Comparison of ENCODE assay signal across 8 cellular contexts in the genomic region with DNA sequence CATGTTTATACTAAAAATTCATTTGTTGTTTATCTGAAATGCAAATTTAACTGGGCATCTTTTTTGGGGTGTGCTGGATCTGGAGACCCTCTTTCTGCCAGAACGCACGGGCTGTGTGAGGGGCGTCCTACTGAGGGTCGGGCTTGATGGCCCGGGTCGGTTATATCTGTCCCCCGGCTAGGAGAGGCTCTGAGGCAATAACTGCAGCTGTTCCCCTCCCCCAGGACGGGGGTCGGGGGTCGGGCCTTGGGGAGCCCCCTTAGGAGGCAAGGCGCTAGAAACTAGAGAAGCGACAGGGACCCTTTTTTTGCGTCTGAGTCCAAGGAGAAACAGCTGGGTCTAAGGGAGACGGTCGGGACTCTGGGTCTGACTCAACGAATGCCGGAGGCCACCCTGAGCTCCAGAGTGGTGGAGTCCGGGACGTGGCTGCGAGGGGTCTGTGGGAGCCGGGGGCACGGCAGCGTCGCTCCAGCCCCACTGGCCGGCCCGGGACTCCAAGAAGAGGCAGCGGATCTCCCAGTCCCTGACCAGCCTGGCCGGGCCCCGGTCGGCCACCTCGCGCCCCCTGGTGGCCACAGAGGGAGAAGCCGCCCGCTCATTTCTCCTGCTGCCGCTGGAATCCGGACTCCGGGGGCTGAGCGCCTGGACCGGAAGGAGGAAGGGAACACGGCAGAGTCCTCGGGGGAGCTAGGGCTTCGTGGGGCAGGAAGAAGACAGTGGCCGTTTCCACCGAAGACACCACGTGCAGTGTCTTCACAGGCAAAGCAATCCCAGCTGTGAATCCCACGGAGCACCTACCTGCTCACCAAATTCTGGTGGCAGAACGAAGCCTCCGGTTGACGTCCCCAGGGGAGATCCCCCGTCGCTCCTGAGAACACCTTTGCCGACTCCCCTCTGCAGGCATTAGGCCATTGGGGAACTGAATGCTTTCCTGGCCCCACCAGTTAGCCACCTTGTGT. TPM values are rescaled to one million over a fixed set of nuclear protein-coding genes. Genes with fewer than 3 reads are reported as not detected.
A peak's percentile ranks its signal among the peaks of the same experiment; 100 is the strongest.
DNase-seq lines count a peak whose midpoint lies in the region; ATAC-seq and TF ChIP-seq lines count a peak whose summit lies in the region.

No MANE protein-coding gene starts in this region.

- H3K27me3 ChIP-seq in AG04450 (ENCODE audit: control insufficient read depth, insufficient read depth, low read length) (peaks cover 8% of the 10 kb centered on the region), OCI-LY1 (ENCODE audit: insufficient read depth, low read length) (no peaks in the 10 kb centered on the region), mucosa of rectum (ENCODE audit: control insufficient read depth in 2 of 2, insufficient read depth in 2 of 2, low read length in 2 of 2) (peaks cover 0 to 2% of the 10 kb centered on the region in 2 donors)

- H3K4me2 ChIP-seq in OCI-LY1 (ENCODE audit: low read length): peak overlapping the region; percentile 77

- H3K27ac ChIP-seq in AG04450 (ENCODE audit: low read depth, low read length) (no peak overlapping the region), OCI-LY1 (ENCODE audit: low read depth, low read length, poor library complexity, severe bottlenecking) (no peak overlapping the region), mucosa of rectum (ENCODE audit: low read depth in 2 of 2, low read length in 2 of 2) (no peak overlapping the region)

- no peaks in the 10 kb centered on the region for H3F3A ChIP-seq in OCI-LY1 (ENCODE audit: insufficient read depth, low read length)

- H3K4me3 ChIP-seq in AG04450 (ENCODE audit: low read depth, low read length) (peak overlapping the region; percentile 68), OCI-LY1 (ENCODE audit: low read depth, low read length, poor library complexity, severe bottlenecking) (peak overlapping the region; percentile 57), epithelial cell of proximal tubule (ENCODE audit: low read depth, low read length) (peak overlapping the region; percentile 63), mucosa of rectum (ENCODE audit: low read length in 2 of 2) (peak overlapping the region; percentile 80 to 84)

- H3K36me3 ChIP-seq in OCI-LY1 (ENCODE audit: insufficient read depth, low read length) (no peaks in the 10 kb centered on the region), mucosa of rectum (ENCODE audit: control insufficient read depth in 2 of 2, insufficient read depth in 2 of 2, low read length in 2 of 2) (no peaks in the 10 kb centered on the region)

- H3K4me1 ChIP-seq in OCI-LY1 (ENCODE audit: insufficient read depth, low read length, severe bottlenecking) (peaks cover 11% of the 10 kb centered on the region), mucosa of rectum (ENCODE audit: control insufficient read depth in 2 of 2, insufficient read depth in 2 of 2, low read length in 2 of 2) (peaks cover 8% of the 10 kb centered on the region in 2 donors)

- CTCF ChIA-PET in AG04450 (lab: Charles Lee): interaction anchor here (0.6 to 3.6 kb wide), 73 partner anchors 8 to 1519 kb away, joined by 3 to 80 read pairs (median 4); partner anchors contain the start of gene PDSS2

- H3K79me2 ChIP-seq in OCI-LY1 (ENCODE audit: insufficient read depth, low read length): no peaks in the 10 kb centered on the region

- H3K9me3 ChIP-seq in AG04450 (ENCODE audit: control insufficient read depth, insufficient read depth, low read length) (no peaks in the 10 kb centered on the region; the same call in 1 of the 2 replicates), OCI-LY1 (ENCODE audit: low read length) (no peaks in the 10 kb centered on the region), mucosa of rectum (ENCODE audit: control insufficient read depth in 2 of 2, low read length in 2 of 2) (no peaks in the 10 kb centered on the region)

- POLR2A ChIA-PET in AG04450 (lab: Yijun Ruan, JAX): interaction anchor here (0.6 kb wide), 1 partner anchor 262 kb away, joined by 3 read pairs; no protein-coding TSS in a partner anchor

- peak; percentile 91 for TF ChIP-seq CTCF in AG04450 (IDR thresholded peaks at IDR 0.05; ENCODE audit: low read depth, low read length)
- peak; percentile 97 for TF ChIP-seq CTCF in OCI-LY1 (IDR thresholded peaks at IDR 0.05; ENCODE audit: low read length)
- TF ChIP-seq CTCF in epithelial cell of proximal tubule (conservative IDR thresholded peaks at IDR 0.05; ENCODE audit: low read depth, low read length): peak; percentile 86

- DNase-seq in AG04450 (ENCODE audit: low read depth, low spot score) (peak; percentile 51), HT-29 (ENCODE audit: low spot score) (peak; percentile 76), activated T-cell treated with anti-CD3 and anti-CD28 coated beads for 24 hours (ENCODE audit: low read depth) (peak; percentile 77), epithelial cell of proximal tubule (ENCODE audit: low read depth) (no peak)
- peak; percentile 59 to 65 for DNase-seq in stimulated activated CD8-positive, alpha-beta memory T cell treated with anti-CD3 and anti-CD28 coated beads, Interleukin-4, amount 100 ng/mL, for 1 hour (ENCODE audit: low read depth in 2 of 2, low spot score in 1 of 2)

- H3K9ac ChIP-seq in OCI-LY1 (ENCODE audit: low read length): peak overlapping the region; percentile 40; the same call in 1 of the 2 replicates
- peak overlapping the region; percentile 57 to 70 for H3K9ac ChIP-seq in mucosa of rectum (ENCODE audit: low read depth in 1 of 2, low read length in 2 of 2)

- peak; percentile 88 for ATAC-seq in GM19023 (IDR thresholded peaks at IDR 0.05; ENCODE audit: unreplicated experiment)

- H3K9me2 ChIP-seq in OCI-LY1 (ENCODE audit: low read depth, low read length): no peaks in the 10 kb centered on the region

- H4K20me1 ChIP-seq in OCI-LY1 (ENCODE audit: insufficient read depth, low read length): no peaks in the 10 kb centered on the region

- 0 out of 2 replicates have a peak overlapping the region, but pooled peaks have one; percentile 18 for H2AFZ ChIP-seq in OCI-LY1 (ENCODE audit: low read length)

RNA-seq across cellular contexts. Expression of gene SCML4, which starts 24.0 kb away (rescaled TPM):
- not detected in 2 replicates for polyA plus RNA-seq in AG04450 (2011; rRNA removed)
- polyA minus RNA-seq in AG04450 (2011; rRNA and poly(A)+ RNA removed): not detected in 2 replicates
- total RNA-seq in HT-29 (2014; rRNA removed; shearing (Covaris generic)): 0.25 TPM in 1 of 2 replicates, not detected in the other
- total RNA-seq in epithelial cell of proximal tubule: not detected in 2 replicates
